In the genomic region with DNA sequence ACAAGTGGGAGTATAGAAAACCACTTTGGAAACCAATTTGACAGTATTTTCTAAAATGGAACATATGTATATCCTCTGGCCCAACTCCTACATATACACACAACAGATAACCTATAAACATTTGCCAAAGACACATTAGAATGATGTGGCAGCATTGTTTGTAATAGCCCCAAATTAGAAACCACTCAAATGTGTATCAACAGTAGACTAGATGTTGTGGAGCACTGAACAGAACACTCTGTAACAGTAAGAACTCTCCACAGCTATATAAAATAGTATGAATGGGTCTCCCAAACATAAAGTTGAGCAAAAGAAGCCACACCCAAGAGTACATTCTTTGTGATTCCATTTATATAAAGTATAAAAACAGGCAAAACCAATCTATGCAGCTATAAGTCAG, we compare ENCODE assay signal across 1 cellular context.
TF ChIP-seq lines count a peak whose summit lies in the region.

No MANE protein-coding gene starts in this region.

TF ChIP-seq in IMR-90, 13 proteins besides CTCF, POLR2A, EP300 and RAD21 (continued from another document):
- no peak for TF ChIP-seq RCOR1 (IDR thresholded peaks at IDR 0.05; ENCODE audit: insufficient replicate concordance, low read length)
- TF ChIP-seq CHD1 (IDR thresholded peaks at IDR 0.05; ENCODE audit: low read depth, low read length) = no peak
- TF ChIP-seq FOS (IDR thresholded peaks at IDR 0.05; ENCODE audit: low read depth, low read length) = no peak
- no peak for TF ChIP-seq MXI1 (IDR thresholded peaks at IDR 0.05; ENCODE audit: borderline replicate concordance, low read depth, low read length)
- TF ChIP-seq, protein P1, sequence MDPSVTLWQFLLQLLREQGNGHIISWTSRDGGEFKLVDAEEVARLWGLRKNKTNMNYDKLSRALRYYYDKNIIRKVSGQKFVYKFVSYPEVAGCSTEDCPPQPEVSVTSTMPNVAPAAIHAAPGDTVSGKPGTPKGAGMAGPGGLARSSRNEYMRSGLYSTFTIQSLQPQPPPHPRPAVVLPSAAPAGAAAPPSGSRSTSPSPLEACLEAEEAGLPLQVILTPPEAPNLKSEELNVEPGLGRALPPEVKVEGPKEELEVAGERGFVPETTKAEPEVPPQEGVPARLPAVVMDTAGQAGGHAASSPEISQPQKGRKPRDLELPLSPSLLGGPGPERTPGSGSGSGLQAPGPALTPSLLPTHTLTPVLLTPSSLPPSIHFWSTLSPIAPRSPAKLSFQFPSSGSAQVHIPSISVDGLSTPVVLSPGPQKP (IDR thresholded peaks at IDR 0.05; ENCODE audit: borderline replicate concordance, low read depth, low read length) = no peak
- TF ChIP-seq RFX5 (IDR thresholded peaks at IDR 0.05; ENCODE audit: low read depth, low read length) = no peak
- TF ChIP-seq MAZ (IDR thresholded peaks at IDR 0.05; ENCODE audit: borderline replicate concordance, low read depth, low read length) = no peak
